In the genomic region with DNA sequence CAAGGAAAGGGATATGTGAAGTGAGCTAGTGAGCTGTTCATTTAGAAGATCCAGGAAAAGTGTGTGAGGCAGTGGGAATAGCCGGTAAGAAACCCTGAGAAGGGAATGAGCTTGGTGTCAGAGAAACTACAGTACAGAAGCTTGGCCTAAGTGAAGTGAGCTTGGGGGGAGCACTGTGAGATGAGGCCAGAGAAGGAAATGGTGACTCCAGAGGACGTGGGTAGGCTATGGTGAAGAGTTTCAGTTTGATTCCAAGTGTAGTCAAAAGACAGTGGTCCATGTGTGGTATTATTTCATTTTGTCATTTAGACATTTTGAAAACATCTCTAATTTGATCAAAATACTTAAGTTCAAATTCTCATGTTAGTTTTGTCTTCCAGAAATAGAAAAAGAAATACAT, we compare ENCODE assay signal across 1 cellular context.
TF ChIP-seq lines count a peak whose summit lies in the region.

No MANE protein-coding gene starts in this region.

TF ChIP-seq in H1, 55 proteins besides CTCF, POLR2A, EP300 and RAD21:
- TF ChIP-seq KDM5A (IDR thresholded peaks at IDR 0.05; ENCODE audit: low read length) (no peak), YY1 (IDR thresholded peaks at IDR 0.05; ENCODE audit: low read depth, low read length) (no peak), SIRT6 (IDR thresholded peaks at IDR 0.05; ENCODE audit: low read length) (no peak), SP4 (IDR thresholded peaks at IDR 0.05; ENCODE audit: low read length) (no peak)
